In genomic region chr17:79317916-79318315, GRCh38 we compare ENCODE assay signal across 2 cellular contexts.
TF ChIP-seq lines count a peak whose summit lies in the region.

No MANE protein-coding gene starts in this region.

TF ChIP-seq in HepG2, 621 proteins besides CTCF, POLR2A, EP300 and RAD21:
- peak; percentile 12 to 25; a peak in 1 of 4 replicates for TF ChIP-seq MAFK (conservative IDR thresholded peaks at IDR 0.05 in 1 of 2, IDR thresholded peaks at IDR 0.05 in 1 of 2; ENCODE audit: low read length in 2 of 2)
- no peak for TF ChIP-seq ELK4 (CRISPR knock-in tag; IDR thresholded peaks at IDR 0.05; ENCODE audit: borderline replicate concordance)
- TF ChIP-seq FOXA3 (CRISPR knock-in tag; IDR thresholded peaks at IDR 0.05), result no peak
- no peak for TF ChIP-seq RARG (CRISPR knock-in tag; IDR thresholded peaks at IDR 0.05; ENCODE audit: low read depth)
- TF ChIP-seq CEBPG (CRISPR knock-in tag; IDR thresholded peaks at IDR 0.05), result no peak
- no peak for TF ChIP-seq KDM6A (CRISPR knock-in tag; IDR thresholded peaks at IDR 0.05; ENCODE audit: low read depth)
- no peak for TF ChIP-seq ZNF609 (CRISPR knock-in tag; IDR thresholded peaks at IDR 0.05; ENCODE audit: borderline replicate concordance)

TF ChIP-seq in K562, 482 proteins besides CTCF, POLR2A, EP300 and RAD21:
- 0 out of 2 replicates have a peak, but pooled peaks have one; percentile 14 for TF ChIP-seq MAFG (tag; conservative IDR thresholded peaks at IDR 0.05)
- no peak for TF ChIP-seq STAT5B (CRISPR knock-in tag; IDR thresholded peaks at IDR 0.05)
